In genomic region chr10:84317174-84317573, GRCh38 we compare ENCODE assay signal across 16 cellular contexts.
DNase-seq lines count a peak whose midpoint lies in the region; ATAC-seq and TF ChIP-seq lines count a peak whose summit lies in the region.
"Had no signal": no experiment of that assay in that cellular context is flagged by ENCODE, and none has a peak within 500 bp of the region (broad histone marks: within the 10 kb centered on the region; RNA-seq: fewer than 3 reads in every experiment).

No MANE protein-coding gene starts in this region.

- no peak overlapping the region for H3K27ac ChIP-seq in parathyroid adenoma
- H3K27ac ChIP-seq: sigmoid colon, uterus had no signal

- H3K9ac ChIP-seq in parathyroid adenoma, result no peak overlapping the region

- DNase-seq in COLO829 (ENCODE audit: low spot score) (no peak), T-helper 1 cell (no peak)
- DNase-seq: activated CD4-positive, alpha-beta memory T cell treated with anti-CD3 and anti-CD28 coated beads for 36 hours; anterior cingulate cortex; DMS53; NCI-H82; Right ventricle myocardium superior; sigmoid colon; uterus had no signal

- H3K9me3 ChIP-seq in parathyroid adenoma (ENCODE audit: control insufficient read depth, low read length), result no peaks in the 10 kb centered on the region
- H3K9me3 ChIP-seq: sigmoid colon, uterus had no signal

- no peak overlapping the region for H3K4me2 ChIP-seq in parathyroid adenoma (ENCODE audit: low read length)

- peak overlapping the region; percentile 30 for H2AFZ ChIP-seq in parathyroid adenoma

- peak; percentile 88 for ATAC-seq in GM18870 (IDR thresholded peaks at IDR 0.05; ENCODE audit: unreplicated experiment)
- peak; percentile 68 for ATAC-seq in GM21786 (IDR thresholded peaks at IDR 0.05; ENCODE audit: unreplicated experiment)
- peak; percentile 84 for ATAC-seq in HG03432 (IDR thresholded peaks at IDR 0.05; ENCODE audit: unreplicated experiment)
- ATAC-seq in GM19455 (IDR thresholded peaks at IDR 0.05; ENCODE audit: unreplicated experiment), result no peak
- ATAC-seq: stimulated activated memory B cell treated with anti-CD40 and anti-IgM and Interleukin-4, amounts not matched to agents 10 μg/mL and 1 μg/mL and 100 μg/mL, for 72 hours had no signal

- no peaks in the 10 kb centered on the region for H3K36me3 ChIP-seq in parathyroid adenoma (ENCODE audit: control insufficient read depth, insufficient read depth, low read length)
- H3K36me3 ChIP-seq: sigmoid colon, uterus had no signal

- peaks cover 9% of the 10 kb centered on the region for H3K4me1 ChIP-seq in parathyroid adenoma
- H3K4me1 ChIP-seq: sigmoid colon, uterus had no signal

- H3K4me3 ChIP-seq in parathyroid adenoma (ENCODE audit: low read depth, low read length), result no peak overlapping the region
- H3K4me3 ChIP-seq: lung, sigmoid colon, uterus had no signal

- no peak for TF ChIP-seq CTCF in parathyroid adenoma (IDR thresholded peaks at IDR 0.05)

- H3K79me2 ChIP-seq in parathyroid adenoma, result no peaks in the 10 kb centered on the region

- H3K27me3 ChIP-seq in parathyroid adenoma (ENCODE audit: control insufficient read depth, insufficient read depth, low read length), result no peaks in the 10 kb centered on the region
- H3K27me3 ChIP-seq: sigmoid colon, uterus had no signal
